Comparison of ENCODE assay signal across 21 cellular contexts in genomic region chr7:45643630-45644029, GRCh38.
A peak's percentile ranks its signal among the peaks of the same experiment; 100 is the strongest.
DNase-seq lines count a peak whose midpoint lies in the region; ATAC-seq and TF ChIP-seq lines count a peak whose summit lies in the region.
"Had no signal": no experiment of that assay in that cellular context is flagged by ENCODE, and none has a peak within 500 bp of the region (broad histone marks: within the 10 kb centered on the region; RNA-seq: fewer than 3 reads in every experiment).

No MANE protein-coding gene starts in this region.

- no peaks in the 10 kb centered on the region for H3K27me3 ChIP-seq in CD4-positive, alpha-beta memory T cell (ENCODE audit: insufficient read depth, low read length)

- H3K9me3 Mint-ChIP-seq in stimulated activated memory B cell treated with anti-CD40 and anti-IgM and Interleukin-4, amounts not matched to agents 10 μg/mL and 1 μg/mL and 100 μg/mL, for 72 hours = no peaks in the 10 kb centered on the region
- H3K9me3 Mint-ChIP-seq in CD4-positive, alpha-beta memory T cell = no peaks in the 10 kb centered on the region
- H3K9me3 Mint-ChIP-seq: activated B cell treated with CpG ODN at 0.5 μM for 24 hours; activated naive CD8-positive, alpha-beta T cell treated with anti-CD3 and anti-CD28 coated beads for 36 hours; activated T-helper 1 cell treated with anti-CD3 and anti-CD28 coated beads, Interleukin-12 subunit alpha, Interleukin-12 subunit beta, Interleukin-2, Interleukin-4 antibody, amounts not matched to agents 30 ng/mL and 10 ng/mL and 1 ng/mL, durations not matched to agents 14 hours and 24 hours and 36 hours; T-helper 2 cell treated with Interferon-gamma antibody and Interleukin-4, amounts not matched to agents 5 μg/mL and 100 μg/mL, for 36 hours had no signal

- POLR2A ChIA-PET in CD4-positive, alpha-beta memory T cell (lab: Charles Lee; ENCODE audit: partially characterized antibody) = no interaction called here

- CTCF ChIA-PET in CD4-positive, alpha-beta memory T cell (lab: Charles Lee; ENCODE audit: partially characterized antibody) = no interaction called here

- H3K4me3 Mint-ChIP-seq in stimulated activated memory B cell treated with anti-CD40 and anti-IgM and Interleukin-4, amounts not matched to agents 10 μg/mL and 1 μg/mL and 100 μg/mL, for 72 hours = peak overlapping the region; percentile 13
- H3K4me3 Mint-ChIP-seq in CD4-positive, alpha-beta memory T cell = no peak overlapping the region
- H3K4me3 Mint-ChIP-seq: activated B cell treated with CpG ODN at 0.5 μM for 24 hours; activated naive CD8-positive, alpha-beta T cell treated with anti-CD3 and anti-CD28 coated beads for 36 hours; activated T-helper 1 cell treated with anti-CD3 and anti-CD28 coated beads, Interleukin-12 subunit alpha, Interleukin-12 subunit beta, Interleukin-2, Interleukin-4 antibody, amounts not matched to agents 30 ng/mL and 10 ng/mL and 1 ng/mL, durations not matched to agents 14 hours and 24 hours and 36 hours; T-helper 2 cell treated with Interferon-gamma antibody and Interleukin-4, amounts not matched to agents 5 μg/mL and 100 μg/mL, for 36 hours had no signal

- DNase-seq in cardiac septum (ENCODE audit: low spot score) (peak; percentile 54), Right ventricle myocardium superior (no peak), GM20000 (ENCODE audit: low spot score) (peak; percentile 19), SIG-M5 (lab: John Stamatoyannopoulos, UW) (no peak)
- no peak for DNase-seq in CD4-positive, alpha-beta memory T cell
- DNase-seq: 8988T; activated B cell treated with CpG ODN at 0.5 μM for 24 hours; activated naive CD8-positive, alpha-beta T cell treated with anti-CD3 and anti-CD28 coated beads for 36 hours; Calu3; IMR-90; left ventricle myocardium superior; NCI-H774; PC-3; psoas muscle; stimulated activated CD4-positive, alpha-beta T cell treated with anti-CD3 and anti-CD28 coated beads, Interleukin-2, amount 100 ng/mL, for 48 hours had no signal

- H3K36me3 Mint-ChIP-seq in stimulated activated memory B cell treated with anti-CD40 and anti-IgM and Interleukin-4, amounts not matched to agents 10 μg/mL and 1 μg/mL and 100 μg/mL, for 72 hours = no peaks in the 10 kb centered on the region
- H3K36me3 Mint-ChIP-seq in CD4-positive, alpha-beta memory T cell = no peaks in the 10 kb centered on the region
- H3K36me3 Mint-ChIP-seq: activated naive CD8-positive, alpha-beta T cell treated with anti-CD3 and anti-CD28 coated beads for 36 hours had no signal

- H3K9me3 ChIP-seq in CD4-positive, alpha-beta memory T cell (ENCODE audit: control insufficient read depth in 1 of 2, low read length in 2 of 2) = no peaks in the 10 kb centered on the region
- H3K9me3 ChIP-seq: psoas muscle had no signal

- no peak overlapping the region for H3K27ac Mint-ChIP-seq in stimulated activated memory B cell treated with anti-CD40 and anti-IgM and Interleukin-4, amounts not matched to agents 10 μg/mL and 1 μg/mL and 100 μg/mL, for 72 hours
- no peak overlapping the region for H3K27ac Mint-ChIP-seq in CD4-positive, alpha-beta memory T cell
- H3K27ac Mint-ChIP-seq: activated B cell treated with CpG ODN at 0.5 μM for 24 hours; activated naive CD8-positive, alpha-beta T cell treated with anti-CD3 and anti-CD28 coated beads for 36 hours; activated T-helper 1 cell treated with anti-CD3 and anti-CD28 coated beads, Interleukin-12 subunit alpha, Interleukin-12 subunit beta, Interleukin-2, Interleukin-4 antibody, amounts not matched to agents 30 ng/mL and 10 ng/mL and 1 ng/mL, durations not matched to agents 14 hours and 24 hours and 36 hours; T-helper 2 cell treated with Interferon-gamma antibody and Interleukin-4, amounts not matched to agents 5 μg/mL and 100 μg/mL, for 36 hours had no signal

- TF ChIP-seq CTCF in GM20000 (IDR thresholded peaks at IDR 0.05; ENCODE audit: extremely low read depth, missing control alignments) = no peak

- ATAC-seq in Right ventricle myocardium superior (ENCODE audit: poor library complexity) (no peak), HG03108 (IDR thresholded peaks at IDR 0.05; ENCODE audit: unreplicated experiment) (peak; percentile 59), GM21381 (IDR thresholded peaks at IDR 0.05; ENCODE audit: unreplicated experiment) (no peak)
- ATAC-seq in stimulated activated memory B cell treated with anti-CD40 and anti-IgM and Interleukin-4, amounts not matched to agents 10 μg/mL and 1 μg/mL and 100 μg/mL, for 72 hours = no peak
- ATAC-seq: left ventricle myocardium superior, PC-3, psoas muscle had no signal

- no peak overlapping the region for H3K4me3 ChIP-seq in CD4-positive, alpha-beta memory T cell (ENCODE audit: low read length in 2 of 2)
- H3K4me3 ChIP-seq: psoas muscle, skin epidermis had no signal

- no peak overlapping the region for H3K27ac ChIP-seq in CD4-positive, alpha-beta memory T cell (ENCODE audit: low read depth, low read length)
- H3K27ac ChIP-seq: psoas muscle, skin epidermis had no signal

- peaks cover 9% of the 10 kb centered on the region for H3K27me3 Mint-ChIP-seq in stimulated activated memory B cell treated with anti-CD40 and anti-IgM and Interleukin-4, amounts not matched to agents 10 μg/mL and 1 μg/mL and 100 μg/mL, for 72 hours
- peaks cover 0 to 7% of the 10 kb centered on the region in 2 donors for H3K27me3 Mint-ChIP-seq in CD4-positive, alpha-beta memory T cell

- H3K4me1 Mint-ChIP-seq in stimulated activated memory B cell treated with anti-CD40 and anti-IgM and Interleukin-4, amounts not matched to agents 10 μg/mL and 1 μg/mL and 100 μg/mL, for 72 hours = peaks cover 5% of the 10 kb centered on the region
- no peaks in the 10 kb centered on the region for H3K4me1 Mint-ChIP-seq in CD4-positive, alpha-beta memory T cell
- H3K4me1 Mint-ChIP-seq: activated B cell treated with CpG ODN at 0.5 μM for 24 hours; activated naive CD8-positive, alpha-beta T cell treated with anti-CD3 and anti-CD28 coated beads for 36 hours had no signal

- intact Hi-C loops in cardiac septum (cut with DNase I) (no loop called here), Right ventricle myocardium superior (cut with DNase I) (no loop called here)
- intact Hi-C loops in CD4-positive, alpha-beta memory T cell (cut with micrococcal nuclease) = no loop called here

- no peaks in the 10 kb centered on the region for H3K4me1 ChIP-seq in CD4-positive, alpha-beta memory T cell (ENCODE audit: insufficient read depth, low read length)

- no peaks in the 10 kb centered on the region for H3K36me3 ChIP-seq in CD4-positive, alpha-beta memory T cell (ENCODE audit: insufficient read depth, low read length)

Comparison
In these comparisons a context has a peak if more than half of its experiments do, and no peak if none do; other contexts are left out.
1. DNase-seq: peak in cardiac septum (single experiment) and GM20000 (single experiment); none in Right ventricle myocardium superior (single experiment), SIG-M5 (single experiment) and CD4-positive, alpha-beta memory T cell (0 of 5).